ENCODE assay signal across 8 cellular contexts in genomic region chr19:1876494-1877279, GRCh38. TPM values are rescaled to one million over a fixed set of nuclear protein-coding genes. Genes with fewer than 3 reads are reported as not detected.
DNase-seq lines count a peak whose midpoint lies in the region; ATAC-seq, FAIRE-seq and TF ChIP-seq lines count a peak whose summit lies in the region.
"Not testable (repeated sequence)": the region's sequence is repeated elsewhere in the genome, so short reads cannot be mapped to it uniquely, and the experiment has no call there.

No MANE protein-coding gene starts in this region.

- H3K27me3 ChIP-seq in NT2/D1 (ENCODE audit: insufficient read depth, insufficient read length); H1 (replicated peaks in 1 of 4; ENCODE audit: control insufficient read depth in 3 of 4, extremely low read depth in 1 of 4, insufficient read depth in 3 of 4, low read length in 3 of 4); neutrophil; thyroid gland: not testable (repeated sequence)

- H3K4me3 ChIP-seq in GM08714 (ENCODE audit: low read length) (peak overlapping the region; percentile 7; the same call in 1 of the 2 replicates), NT2/D1 (ENCODE audit: insufficient read length, low read depth) (peak overlapping the region; percentile 100), H1 (ENCODE audit: extremely low read depth in 1 of 4, insufficient read depth in 2 of 4, low read depth in 3 of 4, low read length in 4 of 4) (peak overlapping the region; percentile 86 to 91 (median 88)), neutrophil (ENCODE audit: low read depth in 1 of 2, low read length in 1 of 2) (peak overlapping the region; percentile 90 to 91), thyroid gland (replicated peaks in 1 of 3) (peak overlapping the region in 2 of 3 donors; percentile 85 to 93)

- 4% methylated on average over 37 of the region's 53 CpGs; no CpG with 5 or more reads in 1 of the 2 experiments for WGBS in H1 (ENCODE audit: extremely low coverage in 1 of 2, insufficient coverage in 1 of 2, insufficient read length in 1 of 2, insufficient replicate concordance in 2 of 2, low coverage in 1 of 2, low lambda C conversion rate in 2 of 2, missing lambda C conversion rate in 1 of 2), 2 experiments
- WGBS in thyroid gland, 2 donors, result 11 to 32% methylated on average over 28 to 31 of the region's 53 CpGs

- H3K23me2 ChIP-seq in H1 (ENCODE audit: low read depth, low read length), result peaks cover 14% of the 10 kb centered on the region

- not testable (repeated sequence) for DNase-seq in NT2/D1 (ENCODE audit: low read depth, low spot score); H1 (ENCODE audit: low read depth in 1 of 2, low spot score in 2 of 2); thyroid gland
- DNase-seq in activated effector memory CD4-positive, alpha-beta T cell treated with anti-CD3 and anti-CD28 coated beads, Interleukin-2, amount 50 U/mL, for 16 hours, result peak; percentile 67
- DNase-seq in iPS-NIHi11 (ENCODE audit: low spot score), result peak; percentile 61

- POLR2A ChIA-PET in H1 (lab: Charles Lee; ENCODE audit: partially characterized antibody), result interaction anchor here (0.6 to 2.6 kb wide), 9 partner anchors 10 to 608 kb away, joined by 3 to 13 read pairs (median 4); partner anchors contain the start of genes ADAT3, CIRBP and SCAMP4

- peak overlapping the region; percentile 97 for H3K4ac ChIP-seq in H1 (replicated peaks; ENCODE audit: insufficient read length, low read depth, low read length)

- H3K4me1 ChIP-seq in NT2/D1 (ENCODE audit: insufficient read depth, insufficient read length); H1 (replicated peaks in 1 of 4; ENCODE audit: control insufficient read depth in 3 of 4, insufficient read depth in 4 of 4, low read length in 3 of 4): not testable (repeated sequence)
- peaks cover 27 to 30% of the 10 kb centered on the region in 2 experiments for H3K4me1 ChIP-seq in neutrophil (ENCODE audit: control insufficient read depth in 1 of 2, insufficient read depth in 1 of 2, low read depth in 1 of 2, low read length in 1 of 2)
- peaks cover 27 to 32% of the 10 kb centered on the region in 2 donors for H3K4me1 ChIP-seq in thyroid gland

- not testable (repeated sequence) for H3K9me3 ChIP-seq in NT2/D1 (ENCODE audit: insufficient read depth, low read length); H1 (ENCODE audit: insufficient read depth in 2 of 2, low read depth in 1 of 2, low read length in 1 of 2); neutrophil; thyroid gland

- peak overlapping the region; percentile 60; the same call in 1 of the 2 replicates for H2BK5ac ChIP-seq in H1 (ENCODE audit: low read depth, low read length)

- H3K18ac ChIP-seq in H1 (ENCODE audit: extremely low read depth, low read length), result peak overlapping the region; percentile 93

- not testable (repeated sequence) for TF ChIP-seq EP300 in H1 (IDR thresholded peaks at IDR 0.05; ENCODE audit: borderline replicate concordance in 1 of 2, low read depth in 2 of 2, low read length in 2 of 2)

- peak overlapping the region; percentile 72 for H2BK120ac ChIP-seq in H1 (replicated peaks; ENCODE audit: low read depth, low read length)

- H2BK12ac ChIP-seq in H1 (ENCODE audit: low read depth, low read length), result 0 out of 2 replicates have a peak overlapping the region, but pooled peaks have one; percentile 75

- not testable (repeated sequence) for FAIRE-seq in H1 (lab: Jason Lieb, UNC)

- H3K9ac ChIP-seq in NT2/D1 (ENCODE audit: insufficient read length, low read depth), result peak overlapping the region; percentile 100
- H3K9ac ChIP-seq in H1 (replicated peaks in 1 of 4; ENCODE audit: extremely low read depth in 1 of 4, low read depth in 3 of 4, low read length in 3 of 4), result peak overlapping the region in 3 of 4 experiments; percentile 39 to 62 (median 62); a peak in 5 of 7 replicates

- H2BK20ac ChIP-seq in H1 (ENCODE audit: low read length), result not testable (repeated sequence)

- TF ChIP-seq POLR2A in H1 (IDR thresholded peaks at IDR 0.05; ENCODE audit: control extremely low read depth in 1 of 2, low read depth in 2 of 2, low read length in 2 of 2); thyroid gland (IDR thresholded peaks at IDR 0.05): not testable (repeated sequence)

- H4K91ac ChIP-seq in H1 (replicated peaks; ENCODE audit: insufficient read length, low read length), result peak overlapping the region; percentile 61

- H3K14ac ChIP-seq in H1 (ENCODE audit: insufficient read length), result not testable (repeated sequence)

- peak overlapping the region; percentile 60 for H4K5ac ChIP-seq in H1 (ENCODE audit: insufficient read length, low read depth, low read length)

- CTCF ChIA-PET in H1 (lab: Charles Lee; ENCODE audit: partially characterized antibody), result interaction anchor here (0.6 to 2.4 kb wide), 15 partner anchors 9 to 308 kb away, joined by 3 to 12 read pairs (median 3); partner anchors contain the start of genes ABHD17A, ADAT3 and SCAMP4

- H3K79me2 ChIP-seq in H1 (ENCODE audit: control insufficient read depth in 1 of 2, insufficient read depth in 2 of 2, low read length in 2 of 2), result peaks cover 0 to 33% of the 10 kb centered on the region in 2 experiments; a peak in 3 of 4 replicates

- H3K36me3 ChIP-seq in NT2/D1 (ENCODE audit: insufficient read depth, insufficient read length, low read length), result peaks cover 33% of the 10 kb centered on the region
- not testable (repeated sequence) for H3K36me3 ChIP-seq in H1 (ENCODE audit: control insufficient read depth in 2 of 4, insufficient read depth in 4 of 4, low read length in 3 of 4); thyroid gland
- H3K36me3 ChIP-seq in neutrophil, result peaks cover 28% of the 10 kb centered on the region

- peak overlapping the region; percentile 60 for H4K8ac ChIP-seq in H1 (ENCODE audit: extremely low read depth, insufficient read depth, low read length)

- not testable (repeated sequence) for H2BK15ac ChIP-seq in H1 (ENCODE audit: low read length)

- peaks cover 10% of the 10 kb centered on the region for H3K79me1 ChIP-seq in H1 (ENCODE audit: low read depth, low read length)

- peak overlapping the region; percentile 89 to 99 for H3K4me2 ChIP-seq in H1 (ENCODE audit: insufficient read depth in 1 of 2, low read depth in 2 of 2, low read length in 2 of 2)

- not testable (repeated sequence) for H2AK5ac ChIP-seq in H1 (ENCODE audit: low read depth, low read length)

- H3K27ac ChIP-seq in H1 (ENCODE audit: low read depth, low read length), result not testable (repeated sequence)
- H3K27ac ChIP-seq in neutrophil, result peak overlapping the region; percentile 95
- H3K27ac ChIP-seq in thyroid gland, result peak overlapping the region; percentile 66 to 88 (median 77)

- ATAC-seq in HG02642 (IDR thresholded peaks at IDR 0.05; ENCODE audit: poor library complexity, unreplicated experiment), result peak; percentile 8

- H2AFZ ChIP-seq in H1 (ENCODE audit: low read length), result 0 out of 2 replicates have a peak overlapping the region, but pooled peaks have one; percentile 95

- intact Hi-C loops in thyroid gland (cut with DNase I), result not testable (repeated sequence)

- not testable (repeated sequence) for H4K20me1 ChIP-seq in H1 (replicated peaks in 1 of 2; ENCODE audit: control insufficient read depth in 1 of 2, insufficient read depth in 2 of 2, low read length in 2 of 2)

- peak; percentile 13 to 36 (median 28); a peak in 3 of 4 replicates for TF ChIP-seq CTCF in H1 (IDR thresholded peaks at IDR 0.05; ENCODE audit: control extremely low read depth in 1 of 3, insufficient read depth in 1 of 3, low read depth in 1 of 3, low read length in 3 of 3)
- TF ChIP-seq CTCF in neutrophil (IDR thresholded peaks at IDR 0.05), result not testable (repeated sequence)
- TF ChIP-seq CTCF in thyroid gland (IDR thresholded peaks at IDR 0.05), result peak in 1 of 6 experiments; percentile 8

- TF ChIP-seq RAD21 in H1 (IDR thresholded peaks at IDR 0.05 in 1 of 2, conservative IDR thresholded peaks at IDR 0.05 in 1 of 2; ENCODE audit: low read depth in 2 of 2, low read length in 2 of 2), result peak in 1 of 2 experiments; percentile 4; a peak in 1 of 4 replicates

- peak overlapping the region; percentile 30 for H3K56ac ChIP-seq in H1 (replicated peaks; ENCODE audit: insufficient read length, low read depth, low read length)

- not testable (repeated sequence) for H3K23ac ChIP-seq in H1 (ENCODE audit: insufficient read length)

RNA-seq across cellular contexts. Expression of gene ABHD17A, which starts 8.6 kb away (rescaled TPM):
- total RNA-seq in H1 (2021; fragmentation: NEBNext Ultra II Directional; extraction: Animal tissue kit (Norgen Biotek cat#: 25700)), result 41.2 and 45.3 TPM in 2 replicates
- 87.4 and 98.0 TPM in 2 replicates for polyA plus RNA-seq in H1 (2011; rRNA removed)
- polyA plus RNA-seq in H1 (2011; cell fraction: cytosol; rRNA removed), result 60.4 TPM
- 86.1 TPM for polyA plus RNA-seq in H1 (2011; cell fraction: nucleus; rRNA removed)
- polyA plus RNA-seq in H1 (2012, experiment 1 of 2), result 15.8 to 35.0 TPM (median 33.1 TPM) in 4 replicates
- polyA plus RNA-seq in H1 (2012, experiment 2 of 2), result 33.7 TPM
- polyA plus RNA-seq in H1 (2013, experiment 1 of 2), result 35.1 TPM
- 34.7 TPM for polyA plus RNA-seq in H1 (2013, experiment 2 of 2)
- polyA minus RNA-seq in H1 (2011; rRNA and poly(A)+ RNA removed), result 8.1 and 11.4 TPM in 2 replicates
- polyA minus RNA-seq in H1 (2011; cell fraction: cytosol; rRNA and poly(A)+ RNA removed), result 24.5 TPM
- 18.1 TPM for polyA minus RNA-seq in H1 (2011; cell fraction: nucleus; rRNA and poly(A)+ RNA removed)
- 100 to 1,000 TPM in 1 of 4 donors, 10 to 100 TPM in 3; 86.8 to 134 (median 91.4) TPM for total RNA-seq in thyroid gland

RNA-seq across cellular contexts. Expression of gene KLF16, which starts 13.3 kb away (rescaled TPM):
- 45.9 and 53.2 TPM in 2 replicates for total RNA-seq in H1 (2021; fragmentation: NEBNext Ultra II Directional; extraction: Animal tissue kit (Norgen Biotek cat#: 25700))
- 14.3 and 44.7 TPM in 2 replicates for polyA plus RNA-seq in H1 (2011; rRNA removed)
- 15.0 TPM for polyA plus RNA-seq in H1 (2011; cell fraction: cytosol; rRNA removed)
- 29.0 TPM for polyA plus RNA-seq in H1 (2011; cell fraction: nucleus; rRNA removed)
- 15.6 to 26.7 TPM (median 23.8 TPM) in 4 replicates for polyA plus RNA-seq in H1 (2012, experiment 1 of 2)
- polyA plus RNA-seq in H1 (2012, experiment 2 of 2), result 21.5 TPM
- polyA plus RNA-seq in H1 (2013, experiment 1 of 2), result 27.2 TPM
- 28.5 TPM for polyA plus RNA-seq in H1 (2013, experiment 2 of 2)
- polyA minus RNA-seq in H1 (2011; rRNA and poly(A)+ RNA removed), result 1.1 and 2.2 TPM in 2 replicates
- polyA minus RNA-seq in H1 (2011; cell fraction: cytosol; rRNA and poly(A)+ RNA removed), result 32.1 TPM
- 10.4 TPM for polyA minus RNA-seq in H1 (2011; cell fraction: nucleus; rRNA and poly(A)+ RNA removed)
- 1 to 10 TPM; 1.8 to 6.4 (median 3.4) TPM for total RNA-seq in thyroid gland

RNA-seq across cellular contexts. Expression of gene REXO1, which starts 28.4 kb away (rescaled TPM):
- 42.4 and 44.3 TPM in 2 replicates for total RNA-seq in H1 (2021; fragmentation: NEBNext Ultra II Directional; extraction: Animal tissue kit (Norgen Biotek cat#: 25700))
- 44.3 and 69.6 TPM in 2 replicates for polyA plus RNA-seq in H1 (2011; rRNA removed)
- 21.3 TPM for polyA plus RNA-seq in H1 (2011; cell fraction: cytosol; rRNA removed)
- polyA plus RNA-seq in H1 (2011; cell fraction: nucleus; rRNA removed), result 69.2 TPM
- polyA plus RNA-seq in H1 (2012, experiment 1 of 2), result 35.1 to 44.9 TPM (median 43.7 TPM) in 4 replicates
- 33.4 TPM for polyA plus RNA-seq in H1 (2012, experiment 2 of 2)
- polyA plus RNA-seq in H1 (2013, experiment 1 of 2), result 22.8 TPM
- 21.3 TPM for polyA plus RNA-seq in H1 (2013, experiment 2 of 2)
- polyA minus RNA-seq in H1 (2011; rRNA and poly(A)+ RNA removed), result 18.8 and 19.5 TPM in 2 replicates
- 24.8 TPM for polyA minus RNA-seq in H1 (2011; cell fraction: cytosol; rRNA and poly(A)+ RNA removed)
- 20.1 TPM for polyA minus RNA-seq in H1 (2011; cell fraction: nucleus; rRNA and poly(A)+ RNA removed)
- total RNA-seq in thyroid gland, result 10 to 100 TPM; 14.0 to 21.8 (median 17.2) TPM

RNA-seq across cellular contexts. Expression of gene ADAT3, which starts 28.5 kb away (rescaled TPM):
- 10.2 and 10.8 TPM in 2 replicates for total RNA-seq in H1 (2021; fragmentation: NEBNext Ultra II Directional; extraction: Animal tissue kit (Norgen Biotek cat#: 25700))
- 5.4 and 9.8 TPM in 2 replicates for polyA plus RNA-seq in H1 (2011; rRNA removed)
- 3.8 TPM for polyA plus RNA-seq in H1 (2011; cell fraction: cytosol; rRNA removed)
- polyA plus RNA-seq in H1 (2011; cell fraction: nucleus; rRNA removed), result 8.3 TPM
- polyA plus RNA-seq in H1 (2012, experiment 1 of 2), result 2.4 to 6.3 TPM (median 5.5 TPM) in 4 replicates
- polyA plus RNA-seq in H1 (2012, experiment 2 of 2), result 4.1 TPM
- polyA plus RNA-seq in H1 (2013, experiment 1 of 2), result 7.0 TPM
- 6.6 TPM for polyA plus RNA-seq in H1 (2013, experiment 2 of 2)
- polyA minus RNA-seq in H1 (2011; rRNA and poly(A)+ RNA removed), result 1.0 TPM in 1 of 2 replicates, not detected in the other
- 7.4 TPM for polyA minus RNA-seq in H1 (2011; cell fraction: cytosol; rRNA and poly(A)+ RNA removed)
- polyA minus RNA-seq in H1 (2011; cell fraction: nucleus; rRNA and poly(A)+ RNA removed), result 7.8 TPM
- total RNA-seq in thyroid gland, result 10 to 100 TPM in 2 of 4 donors, 1 to 10 TPM in 2; 4.0 to 14.6 (median 8.3) TPM

RNA-seq across cellular contexts. Expression of gene SCAMP4, which starts 28.5 kb away (rescaled TPM):
- total RNA-seq in H1 (2021; fragmentation: NEBNext Ultra II Directional; extraction: Animal tissue kit (Norgen Biotek cat#: 25700)), result 61.4 and 65.7 TPM in 2 replicates
- 17.1 and 39.6 TPM in 2 replicates for polyA plus RNA-seq in H1 (2011; rRNA removed)
- 24.4 TPM for polyA plus RNA-seq in H1 (2011; cell fraction: cytosol; rRNA removed)
- 75.6 TPM for polyA plus RNA-seq in H1 (2011; cell fraction: nucleus; rRNA removed)
- polyA plus RNA-seq in H1 (2012, experiment 1 of 2), result 35.8 to 66.0 TPM (median 58.3 TPM) in 4 replicates
- polyA plus RNA-seq in H1 (2012, experiment 2 of 2), result 37.8 TPM
- 58.4 TPM for polyA plus RNA-seq in H1 (2013, experiment 1 of 2)
- polyA plus RNA-seq in H1 (2013, experiment 2 of 2), result 60.6 TPM
- 20.5 TPM in 2 replicates for polyA minus RNA-seq in H1 (2011; rRNA and poly(A)+ RNA removed)
- 26.4 TPM for polyA minus RNA-seq in H1 (2011; cell fraction: cytosol; rRNA and poly(A)+ RNA removed)
- 39.3 TPM for polyA minus RNA-seq in H1 (2011; cell fraction: nucleus; rRNA and poly(A)+ RNA removed)
- total RNA-seq in thyroid gland, result 100 to 1,000 TPM in 3 of 4 donors, 10 to 100 TPM in 1; 69.5 to 269 (median 137) TPM

Comparison
In these comparisons a context has a peak if more than half of its experiments do, and no peak if none do; other contexts are left out.
1. H3K4me3 ChIP-seq: peak in every context shown above with its lines; median percentile 100 in NT2/D1; 90 in neutrophil; 89 in thyroid gland; 88 in H1; 7 in GM08714.